24 cellular contexts compared by ENCODE assay signal in the genomic region with DNA sequence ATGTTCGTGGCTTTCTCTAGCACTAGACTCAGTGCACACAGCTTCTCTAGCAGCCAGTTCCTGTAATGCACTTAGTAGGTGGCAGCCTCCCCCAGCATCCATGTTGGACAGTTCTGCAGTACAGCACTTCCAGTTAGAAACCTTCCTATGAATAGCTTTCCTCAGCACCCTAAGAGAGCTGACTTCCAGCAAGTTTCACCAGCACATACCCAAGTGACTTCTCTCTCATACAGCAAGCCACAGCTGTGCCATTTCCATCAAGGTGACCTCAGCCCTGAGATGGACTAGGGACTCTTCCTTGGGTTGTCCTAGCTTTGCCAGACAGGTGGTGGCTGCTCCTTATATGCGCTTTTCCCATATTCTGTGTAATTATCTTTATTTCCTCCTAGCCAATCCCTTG.
DNase-seq lines count a peak whose midpoint lies in the region; ATAC-seq and TF ChIP-seq lines count a peak whose summit lies in the region.
"Had no signal": no experiment of that assay in that cellular context is flagged by ENCODE, and none has a peak within 500 bp of the region (broad histone marks: within the 10 kb centered on the region; RNA-seq: fewer than 3 reads in every experiment).

No MANE protein-coding gene starts in this region.

- H4K12ac ChIP-seq in trophoblast cell (ENCODE audit: low read depth, low read length) = no peak overlapping the region

- H2AFZ ChIP-seq in trophoblast cell (ENCODE audit: insufficient read depth, low read length, poor library complexity) = no peak overlapping the region

- no peak for TF ChIP-seq EP300 in gastroesophageal sphincter (IDR thresholded peaks at IDR 0.05)
- no peak for TF ChIP-seq EP300 in upper lobe of left lung (IDR thresholded peaks at IDR 0.05)

- no peak overlapping the region for H3K14ac ChIP-seq in trophoblast cell (ENCODE audit: low read length)

- no peak overlapping the region for H3K4me3 ChIP-seq in CD4-positive, alpha-beta memory T cell (ENCODE audit: low read length in 2 of 2)
- H3K4me3 ChIP-seq in gastroesophageal sphincter (no peak overlapping the region), trophoblast cell (ENCODE audit: low read depth, low read length) (no peak overlapping the region), upper lobe of left lung (no peak overlapping the region)
- H3K4me3 ChIP-seq: coronary artery, skin epidermis, suprapubic skin, uterus had no signal

- no peak for DNase-seq in activated T-cell treated with anti-CD3 and anti-CD28 coated beads, Interleukin-2, amount 50 U/mL, for 24 hours
- no peak for DNase-seq in activated T-cell treated with anti-CD3 and anti-CD28 coated beads, Interleukin-2, amount 50 U/mL, for 4 hours
- DNase-seq in CD4-positive, alpha-beta memory T cell = no peak
- no peak for DNase-seq in trophoblast cell
- no peak for DNase-seq in RPMI8226
- DNase-seq in UCSD-AML1 (lab: John Stamatoyannopoulos, UW; ENCODE audit: unreplicated experiment) = no peak
- DNase-seq in upper lobe of left lung = no peak
- DNase-seq: activated CD4-positive, alpha-beta T cell treated with anti-CD3 and anti-CD28 coated beads for 4 hours; activated naive CD4-positive, alpha-beta T cell treated with anti-CD3 and anti-CD28 coated beads, Interleukin-2, amount 50 U/mL, for 16 hours; aorta; effector memory CD4-positive, alpha-beta T cell; erythroblast; HFFc6; midbrain; NCI-H2107; SHP77 treated with DMSO at 0.1 percent for 48 hours; stimulated activated naive B cell treated with anti-CD40 and anti-IgM and Interleukin-4, amounts not matched to agents 10 μg/mL and 1 μg/mL and 100 μg/mL, for 72 hours; uterus had no signal

- H3K9me3 ChIP-seq in CD4-positive, alpha-beta memory T cell (ENCODE audit: control insufficient read depth in 1 of 2, low read length in 2 of 2) = no peaks in the 10 kb centered on the region
- no peaks in the 10 kb centered on the region for H3K9me3 ChIP-seq in gastroesophageal sphincter
- H3K9me3 ChIP-seq in trophoblast cell (ENCODE audit: insufficient read depth, low read depth, low read length) = no peaks in the 10 kb centered on the region
- no peaks in the 10 kb centered on the region for H3K9me3 ChIP-seq in upper lobe of left lung
- H3K9me3 ChIP-seq: suprapubic skin, uterus had no signal

- TF ChIP-seq CTCF in gastroesophageal sphincter (IDR thresholded peaks at IDR 0.05) = no peak
- TF ChIP-seq CTCF in upper lobe of left lung (IDR thresholded peaks at IDR 0.05) = no peak

- no peaks in the 10 kb centered on the region for H3K27me3 Mint-ChIP-seq in activated T-cell treated with anti-CD3 and anti-CD28 coated beads, Interleukin-2, amount 50 U/mL, for 24 hours
- no peaks in the 10 kb centered on the region for H3K27me3 Mint-ChIP-seq in activated T-cell treated with anti-CD3 and anti-CD28 coated beads, Interleukin-2, amount 50 U/mL, for 4 hours (ENCODE audit: low read depth)
- H3K27me3 Mint-ChIP-seq in CD4-positive, alpha-beta memory T cell = no peaks in the 10 kb centered on the region
- H3K27me3 Mint-ChIP-seq: stimulated activated naive B cell treated with anti-CD40 and anti-IgM and Interleukin-4, amounts not matched to agents 10 μg/mL and 1 μg/mL and 100 μg/mL, for 72 hours had no signal

- H3K27ac ChIP-seq in CD4-positive, alpha-beta memory T cell (ENCODE audit: low read depth, low read length) = no peak overlapping the region
- H3K27ac ChIP-seq in gastroesophageal sphincter (peak overlapping the region in 3 of 4 donors; percentile 30 to 44 (median 36)), trophoblast cell (ENCODE audit: low read depth, low read length) (no peak overlapping the region), upper lobe of left lung (no peak overlapping the region)
- H3K27ac ChIP-seq: coronary artery, skin epidermis, suprapubic skin, uterus, VCaP had no signal

- POLR2A ChIA-PET in CD4-positive, alpha-beta memory T cell (lab: Charles Lee; ENCODE audit: partially characterized antibody) = interaction anchor here (2.6 kb wide), 1 partner anchor 61 kb away, joined by 11 read pairs; the partner anchor contains the start of gene PJA2

- no peaks in the 10 kb centered on the region for H3K79me1 ChIP-seq in trophoblast cell (ENCODE audit: low read length)

- no peak for ATAC-seq in activated T-cell treated with anti-CD3 and anti-CD28 coated beads, Interleukin-2, amount 50 U/mL, for 4 hours
- ATAC-seq in gastroesophageal sphincter = no peak
- no peak for ATAC-seq in upper lobe of left lung (ENCODE audit: low FRiP score in 2 of 2)
- ATAC-seq: stimulated activated naive B cell treated with anti-CD40 and anti-IgM and Interleukin-4, amounts not matched to agents 10 μg/mL and 1 μg/mL and 100 μg/mL, for 72 hours had no signal

- peak overlapping the region; percentile 42 for H3K23ac ChIP-seq in trophoblast cell (ENCODE audit: low read length)

- H3K18ac ChIP-seq in trophoblast cell (ENCODE audit: low read length) = no peak overlapping the region

- peaks cover 54% of the 10 kb centered on the region for H3K36me3 Mint-ChIP-seq in activated T-cell treated with anti-CD3 and anti-CD28 coated beads, Interleukin-2, amount 50 U/mL, for 24 hours (ENCODE audit: low read depth)
- peaks cover 14% of the 10 kb centered on the region for H3K36me3 Mint-ChIP-seq in activated T-cell treated with anti-CD3 and anti-CD28 coated beads, Interleukin-2, amount 50 U/mL, for 4 hours (ENCODE audit: insufficient read depth)
- peaks cover 22 to 48% of the 10 kb centered on the region in 2 donors for H3K36me3 Mint-ChIP-seq in CD4-positive, alpha-beta memory T cell

- no peak overlapping the region for H2BK12ac ChIP-seq in trophoblast cell (ENCODE audit: low read length)

- no peak overlapping the region for H3K4me2 ChIP-seq in trophoblast cell (ENCODE audit: low read length)

- WGBS in gastroesophageal sphincter (ENCODE audit: low coverage in 1 of 2), 2 donors = 75 to 100% methylated on average over 1 to 2 of the region's 2 CpGs
- no CpG with 5 or more reads among the region's 2 CpGs for WGBS in trophoblast cell (ENCODE audit: extremely low coverage, insufficient coverage, insufficient read length)
- WGBS in upper lobe of left lung, 2 donors = 63 to 90% methylated on average over 2 of the region's 2 CpGs

- no peak overlapping the region for H4K8ac ChIP-seq in trophoblast cell (ENCODE audit: low read depth, low read length)

- H3K4me1 ChIP-seq in CD4-positive, alpha-beta memory T cell (ENCODE audit: insufficient read depth, low read length) = no peaks in the 10 kb centered on the region
- H3K4me1 ChIP-seq in gastroesophageal sphincter (peaks cover 10 to 81% (median 12%) of the 10 kb centered on the region in 3 donors), trophoblast cell (ENCODE audit: control insufficient read depth in 1 of 2, insufficient read depth in 2 of 2, low read length in 2 of 2) (no peaks in the 10 kb centered on the region), upper lobe of left lung (peaks cover 0 to 5% (median 0%) of the 10 kb centered on the region in 4 donors)
- H3K4me1 ChIP-seq: uterus had no signal

- no peak overlapping the region for H2BK5ac ChIP-seq in trophoblast cell (ENCODE audit: low read depth, low read length, poor library complexity)

- CTCF ChIA-PET in CD4-positive, alpha-beta memory T cell (lab: Charles Lee; ENCODE audit: partially characterized antibody) = interaction anchor here (1.0 kb wide), 1 partner anchor 596 kb away, joined by 3 read pairs; no protein-coding TSS in a partner anchor

- H3K9me3 Mint-ChIP-seq in activated T-cell treated with anti-CD3 and anti-CD28 coated beads, Interleukin-2, amount 50 U/mL, for 24 hours = no peaks in the 10 kb centered on the region
- H3K9me3 Mint-ChIP-seq in activated T-cell treated with anti-CD3 and anti-CD28 coated beads, Interleukin-2, amount 50 U/mL, for 4 hours = no peaks in the 10 kb centered on the region
- no peaks in the 10 kb centered on the region for H3K9me3 Mint-ChIP-seq in CD4-positive, alpha-beta memory T cell
- H3K9me3 Mint-ChIP-seq: HFFc6; nephron; stimulated activated naive B cell treated with anti-CD40 and anti-IgM and Interleukin-4, amounts not matched to agents 10 μg/mL and 1 μg/mL and 100 μg/mL, for 72 hours had no signal

- H3K36me3 ChIP-seq in CD4-positive, alpha-beta memory T cell (ENCODE audit: insufficient read depth, low read length) = peaks cover 24% of the 10 kb centered on the region
- H3K36me3 ChIP-seq in gastroesophageal sphincter = peaks cover 0 to 25% of the 10 kb centered on the region in 2 donors
- H3K36me3 ChIP-seq in trophoblast cell (ENCODE audit: control insufficient read depth in 1 of 2, insufficient read depth in 2 of 2, low read length in 2 of 2) = peaks cover 6 to 16% of the 10 kb centered on the region in 2 experiments
- H3K36me3 ChIP-seq in upper lobe of left lung = peaks cover 2 to 41% (median 8%) of the 10 kb centered on the region in 4 donors
- H3K36me3 ChIP-seq: uterus had no signal

- peak overlapping the region; percentile 34 for H3K27ac Mint-ChIP-seq in activated T-cell treated with anti-CD3 and anti-CD28 coated beads, Interleukin-2, amount 50 U/mL, for 24 hours
- peak overlapping the region in 4 of 7 donors; percentile 2 to 54 (median 24) for H3K27ac Mint-ChIP-seq in CD4-positive, alpha-beta memory T cell
- H3K27ac Mint-ChIP-seq: HFFc6, nephron had no signal

- no peak overlapping the region for H3K9ac ChIP-seq in trophoblast cell (ENCODE audit: low read length)

- H3K79me2 ChIP-seq in trophoblast cell (ENCODE audit: control insufficient read depth, insufficient read depth, low read length, poor library complexity) = no peaks in the 10 kb centered on the region

- no peak overlapping the region for H2AK5ac ChIP-seq in trophoblast cell (ENCODE audit: low read length)

- TF ChIP-seq POLR2A in gastroesophageal sphincter (IDR thresholded peaks at IDR 0.05) (no peak), upper lobe of left lung (IDR thresholded peaks at IDR 0.05) (no peak)

- no peak overlapping the region for H3K4me3 Mint-ChIP-seq in activated T-cell treated with anti-CD3 and anti-CD28 coated beads, Interleukin-2, amount 50 U/mL, for 24 hours
- H3K4me3 Mint-ChIP-seq in activated T-cell treated with anti-CD3 and anti-CD28 coated beads, Interleukin-2, amount 50 U/mL, for 4 hours = no peak overlapping the region
- no peak overlapping the region for H3K4me3 Mint-ChIP-seq in CD4-positive, alpha-beta memory T cell
- H3K4me3 Mint-ChIP-seq: HFFc6; nephron; stimulated activated naive B cell treated with anti-CD40 and anti-IgM and Interleukin-4, amounts not matched to agents 10 μg/mL and 1 μg/mL and 100 μg/mL, for 72 hours had no signal

- no peaks in the 10 kb centered on the region for H3K27me3 ChIP-seq in CD4-positive, alpha-beta memory T cell (ENCODE audit: insufficient read depth, low read length)
- H3K27me3 ChIP-seq in gastroesophageal sphincter = no peaks in the 10 kb centered on the region
- H3K27me3 ChIP-seq in trophoblast cell (ENCODE audit: insufficient read depth, low read length) = no peaks in the 10 kb centered on the region
- no peaks in the 10 kb centered on the region for H3K27me3 ChIP-seq in upper lobe of left lung
- H3K27me3 ChIP-seq: suprapubic skin, uterus had no signal

- H3K4me1 Mint-ChIP-seq in activated T-cell treated with anti-CD3 and anti-CD28 coated beads, Interleukin-2, amount 50 U/mL, for 24 hours (ENCODE audit: low read depth) = peaks cover 27% of the 10 kb centered on the region
- peaks cover 8% of the 10 kb centered on the region for H3K4me1 Mint-ChIP-seq in activated T-cell treated with anti-CD3 and anti-CD28 coated beads, Interleukin-2, amount 50 U/mL, for 4 hours (ENCODE audit: low read depth)
- peaks cover 10 to 24% (median 18%) of the 10 kb centered on the region in 4 donors for H3K4me1 Mint-ChIP-seq in CD4-positive, alpha-beta memory T cell

- H4K91ac ChIP-seq in trophoblast cell (ENCODE audit: low read depth, low read length) = no peak overlapping the region

- intact Hi-C loops in CD4-positive, alpha-beta memory T cell (cut with micrococcal nuclease) = no loop called here

- H3K4ac ChIP-seq in trophoblast cell (ENCODE audit: low read depth, low read length) = no peak overlapping the region

- H2BK120ac ChIP-seq in trophoblast cell (ENCODE audit: insufficient read depth, low read length, poor library complexity) = no peak overlapping the region

Comparison
In these comparisons a context has a peak if more than half of its experiments do, and no peak if none do; other contexts are left out.
1. H3K27ac ChIP-seq: peak in gastroesophageal sphincter (3 of 4); none in CD4-positive, alpha-beta memory T cell (single experiment), trophoblast cell (single experiment) and upper lobe of left lung (0 of 4).